In the genomic region with DNA sequence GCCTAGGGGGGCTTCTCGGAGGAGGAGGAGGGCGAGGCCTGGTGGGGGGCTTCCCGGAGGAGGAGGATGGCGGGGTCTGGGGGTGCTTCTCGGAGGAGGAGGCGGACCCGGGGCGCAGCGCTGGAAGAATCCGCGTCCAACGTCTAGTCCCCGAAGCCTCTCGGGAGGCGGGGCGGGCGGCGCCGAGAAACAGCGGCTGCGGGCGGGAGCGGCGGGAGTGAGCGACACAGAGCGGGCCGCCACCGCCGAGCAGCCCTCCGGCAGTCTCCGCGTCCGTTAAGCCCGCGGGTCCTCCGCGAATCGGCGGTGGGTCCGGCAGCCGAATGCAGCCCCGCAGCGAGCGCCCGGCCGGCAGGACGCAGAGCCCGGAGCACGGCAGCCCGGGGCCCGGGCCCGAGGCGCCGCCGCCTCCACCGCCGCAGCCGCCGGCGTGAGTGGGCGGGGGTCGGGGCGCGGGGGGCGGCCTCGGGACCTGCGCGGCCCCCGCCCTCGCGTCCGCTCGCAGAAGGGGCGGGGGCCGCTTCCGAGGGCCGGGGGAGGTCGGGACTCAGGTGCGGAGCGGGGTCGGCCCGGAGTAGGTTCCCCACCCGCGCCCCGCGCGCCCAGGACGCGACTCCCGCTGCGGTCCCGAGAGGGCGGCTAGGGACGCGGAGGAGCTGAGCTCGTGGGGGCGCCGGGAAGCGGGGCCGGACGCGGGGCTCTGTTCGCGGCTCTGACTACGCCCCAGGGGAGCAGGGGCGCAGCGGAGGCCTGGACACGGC, we compare ENCODE assay signal across 8 cellular contexts. TPM values are rescaled to one million over a fixed set of nuclear protein-coding genes. Genes with fewer than 3 reads are reported as not detected.
DNase-seq lines count a peak whose midpoint lies in the region; ATAC-seq, FAIRE-seq and TF ChIP-seq lines count a peak whose summit lies in the region.

A gene (plus strand): TSS at position 214 of the 761 bp plus-strand sequence. CDS start 110 bp downstream, at position 324.

- no peak for TF ChIP-seq EP300 in A549 (IDR thresholded peaks at IDR 0.05)

- H3K56ac ChIP-seq in IMR-90 (ENCODE audit: extremely low read depth, insufficient read depth, low read length) = no peak within 1 kb of the TSS

- peak within 1 kb of the TSS; percentile 74 for H2AK5ac ChIP-seq in IMR-90 (ENCODE audit: low read depth, low read length)

- no TSS peak for BruUV-seq in IMR-90 (replicated peaks; lab: Mats Ljungman, UMichigan)

- ATAC-seq in A549 (peak; percentile 72 to 81), IMR-90 (ENCODE audit: low read depth) (peak; percentile 85), heart left ventricle (peak in 3 of 4 donors; percentile 36 to 69 (median 40)), upper lobe of right lung (peak; percentile 71)

- H2BK120ac ChIP-seq in IMR-90 (ENCODE audit: low read depth, low read length) = 0 out of 2 replicates have a peak within 1 kb of the TSS, but pooled peaks have one; percentile 54

- no peak within 1 kb of the TSS for H2BK20ac ChIP-seq in IMR-90 (ENCODE audit: low read depth, low read length)

- no peaks in the 10 kb centered on the region for H3K9me3 Mint-ChIP-seq in progenitor cell of endocrine pancreas (ENCODE audit: low read depth)

- POLR2A ChIA-PET in A549 (lab: Yijun Ruan, JAX) (no interaction called here), IMR-90 (lab: Charles Lee; ENCODE audit: unreplicated experiment) (interaction anchor here (0.6 kb wide), 1 partner anchor 391 kb away, joined by 3 read pairs; no protein-coding TSS in a partner anchor)

- peak within 1 kb of the TSS; percentile 85 for H3K4me3 Mint-ChIP-seq in progenitor cell of endocrine pancreas (ENCODE audit: low read depth)

- H3K36me3 Mint-ChIP-seq in progenitor cell of endocrine pancreas (ENCODE audit: insufficient read depth) = peaks cover 6% of the 10 kb centered on the region

- peaks cover 12 to 47% of the 10 kb centered on the region in 2 experiments for H3K79me1 ChIP-seq in IMR-90 (ENCODE audit: low read depth in 1 of 2, low read length in 2 of 2)

- TF ChIP-seq CTCF in A549 (IDR thresholded peaks at IDR 0.05) = no peak
- TF ChIP-seq CTCF in IMR-90 (conservative IDR thresholded peaks at IDR 0.05; ENCODE audit: low read depth, low read length) = no peak
- TF ChIP-seq CTCF in heart left ventricle (IDR thresholded peaks at IDR 0.05) = no peak
- no peak for TF ChIP-seq CTCF in progenitor cell of endocrine pancreas (IDR thresholded peaks at IDR 0.05; ENCODE audit: unreplicated experiment)
- no peak for TF ChIP-seq CTCF in upper lobe of right lung (IDR thresholded peaks at IDR 0.05)

- peak within 1 kb of the TSS; percentile 94 for H2AK9ac ChIP-seq in IMR-90 (replicated peaks; ENCODE audit: low read depth, low read length, poor library complexity)

- peaks cover 7% of the 10 kb centered on the region for H3K4me1 Mint-ChIP-seq in progenitor cell of endocrine pancreas (ENCODE audit: low read depth)

- H3K4me2 ChIP-seq in A549 (peak within 1 kb of the TSS; percentile 82), IMR-90 (ENCODE audit: low read depth, low read length) (peak within 1 kb of the TSS; percentile 68)

- H3K23ac ChIP-seq in IMR-90 (ENCODE audit: low read depth, low read length) = no peak within 1 kb of the TSS

- H3K27ac ChIP-seq in A549 = peak within 1 kb of the TSS; percentile 89 to 93
- H3K27ac ChIP-seq in IMR-90 (ENCODE audit: insufficient read depth, low read length) = peak within 1 kb of the TSS; percentile 71
- peak within 1 kb of the TSS in 3 of 12 donors; percentile 32 to 66 (median 49) for H3K27ac ChIP-seq in heart left ventricle
- no peak within 1 kb of the TSS for H3K27ac ChIP-seq in upper lobe of right lung

- CTCF ChIA-PET in A549 (lab: Yijun Ruan, JAX) (interaction anchor here (0.8 kb wide), 1 partner anchor 19 kb away, joined by 3 read pairs; no protein-coding TSS in a partner anchor), IMR-90 (lab: Yijun Ruan, JAX) (no interaction called here)

- H4K8ac ChIP-seq in IMR-90 (ENCODE audit: low read depth in 2 of 2, low read length in 2 of 2) = peak within 1 kb of the TSS; percentile 78 to 81; a peak in 2 of 4 replicates

- H3K27me3 Mint-ChIP-seq in progenitor cell of endocrine pancreas = no peaks in the 10 kb centered on the region

- peaks cover 34% of the 10 kb centered on the region for H3K36me3 ChIP-seq in IMR-90 (ENCODE audit: control insufficient read depth, insufficient read depth, low read length)
- H3K36me3 ChIP-seq in heart left ventricle = peaks cover 0 to 27% (median 14%) of the 10 kb centered on the region in 9 donors
- peaks cover 13% of the 10 kb centered on the region for H3K36me3 ChIP-seq in upper lobe of right lung

- peak; percentile 35; the same call in 1 of the 2 replicates for TF ChIP-seq POLR2A in A549 (IDR thresholded peaks at IDR 0.05; ENCODE audit: low read length)
- TF ChIP-seq POLR2A in IMR-90 (IDR thresholded peaks at IDR 0.05; ENCODE audit: low read depth, low read length) = no peak
- TF ChIP-seq POLR2A in heart left ventricle (IDR thresholded peaks at IDR 0.05) = peak in 1 of 2 donors; percentile 27

- H4K91ac ChIP-seq in IMR-90 (ENCODE audit: insufficient read depth, low read depth, low read length) = no peak within 1 kb of the TSS; the same call in 1 of the 2 replicates

- no peak within 1 kb of the TSS; the same call in 1 of the 2 replicates for H4K5ac ChIP-seq in IMR-90 (ENCODE audit: low read depth, low read length)

- H2AFZ ChIP-seq in IMR-90 (replicated peaks; ENCODE audit: low read length, poor library complexity) = peak within 1 kb of the TSS; percentile 89

- no peak within 1 kb of the TSS for H3K14ac ChIP-seq in IMR-90 (replicated peaks; ENCODE audit: low read depth, low read length)

- DNase-seq in A549 (ENCODE audit: low read depth in 1 of 2, low spot score in 1 of 2) (peak in 1 of 2 experiments; percentile 62), GM18507 (ENCODE audit: extremely low spot score, insufficient read length, low read depth) (peak; percentile 80), IMR-90 (peak; percentile 45), heart left ventricle (peak; percentile 66 to 89 (median 82)), progenitor cell of endocrine pancreas (ENCODE audit: low spot score, unreplicated experiment) (peak; percentile 52), upper lobe of right lung (peak; percentile 90)
- peak; percentile 57 for DNase-seq in activated naive CD8-positive, alpha-beta T cell treated with anti-CD3 and anti-CD28 coated beads, Interleukin-2, amount 50 U/mL, for 16 hours (ENCODE audit: low read depth, low spot score)

- peak within 1 kb of the TSS; percentile 40 for H2BK5ac ChIP-seq in IMR-90 (ENCODE audit: low read depth, low read length, poor library complexity, severe bottlenecking)

- H3K9me1 ChIP-seq in IMR-90 (ENCODE audit: insufficient read depth, low read length) = 0 out of 2 replicates have a peak, but pooled peaks cover 8% of the 10 kb centered on the region

- WGBS in A549 (ENCODE audit: missing lambda C conversion rate) = no CpG with 5 or more reads among the region's 108 CpGs
- WGBS in IMR-90 (ENCODE audit: extremely low coverage in 2 of 2, insufficient read length in 1 of 2), 2 experiments = 0% methylated on average over 36 of the region's 108 CpGs; no CpG with 5 or more reads in 1 of the 2 experiments
- WGBS in heart left ventricle, 4 donors = 0 to 1% (median 1%) methylated on average over 46 to 108 of the region's 108 CpGs

- in situ Hi-C loops in IMR-90 (cut with MboI; ENCODE audit: low sequenced_read_pairs) = no loop called here

- no peak within 1 kb of the TSS; the same call in 1 of the 2 replicates for H3K18ac ChIP-seq in IMR-90 (ENCODE audit: low read depth, low read length)

- H4K20me1 ChIP-seq in IMR-90 (ENCODE audit: insufficient read depth, low read length) = peaks cover 15% of the 10 kb centered on the region

- dilution Hi-C loops in IMR-90 (cut with HindIII; ENCODE audit: low sequenced_read_pairs, unreplicated experiment) = no loop called here

- intact Hi-C loops in IMR-90 (cut with micrococcal nuclease) = no loop called here
- intact Hi-C loops in T-helper 1 cell treated with Interleukin-12 subunit alpha and Interleukin-12 subunit beta and Interleukin-4 antibody, amounts not matched to agents 30 ng/mL and 1 ng/mL, for 36 hours (cut with micrococcal nuclease) = loop anchor here (1.0 to 10.0 kb wide), 3 partner anchors 54 to 551 kb away; a partner anchor contains a TSS
- intact Hi-C loops in heart left ventricle (cut with DNase I) = loop anchor here in 1 of 10 donors (10.0 kb wide), 1 partner anchor 56 kb away; no protein-coding TSS in a partner anchor
- intact Hi-C loops in upper lobe of right lung (cut with DNase I) = loop anchor here (10.0 kb wide), 1 partner anchor 56 kb away; no protein-coding TSS in a partner anchor

- peak within 1 kb of the TSS; percentile 50; the same call in 1 of the 2 replicates for H3K4ac ChIP-seq in IMR-90 (ENCODE audit: low read depth, low read length)

- H3K9ac ChIP-seq in IMR-90 (ENCODE audit: low read depth, low read length) = peak within 1 kb of the TSS; percentile 59

- peak within 1 kb of the TSS; percentile 84 for H3K4me3 ChIP-seq in A549
- H3K4me3 ChIP-seq in IMR-90 (ENCODE audit: insufficient read depth, low read depth, low read length) = peak within 1 kb of the TSS; percentile 91
- peak within 1 kb of the TSS; percentile 83 to 100 (median 95) for H3K4me3 ChIP-seq in heart left ventricle
- H3K4me3 ChIP-seq in upper lobe of right lung = peak within 1 kb of the TSS; percentile 100

- H3K4me1 ChIP-seq in A549 = peaks cover 13% of the 10 kb centered on the region
- H3K4me1 ChIP-seq in IMR-90 (ENCODE audit: control insufficient read depth, insufficient read depth, low read length) = peaks cover 10% of the 10 kb centered on the region
- peaks cover 0 to 34% (median 22%) of the 10 kb centered on the region in 12 donors for H3K4me1 ChIP-seq in heart left ventricle
- peaks cover 21% of the 10 kb centered on the region for H3K4me1 ChIP-seq in upper lobe of right lung

- no peaks in the 10 kb centered on the region for H3K9me3 ChIP-seq in A549
- no peaks in the 10 kb centered on the region for H3K9me3 ChIP-seq in IMR-90 (ENCODE audit: control insufficient read depth, insufficient read depth, low read length)
- H3K9me3 ChIP-seq in heart left ventricle = no peaks in the 10 kb centered on the region
- H3K9me3 ChIP-seq in upper lobe of right lung = no peaks in the 10 kb centered on the region

- FAIRE-seq in A549 (lab: Jason Lieb, UNC) (no peak), GM18507 (lab: Jason Lieb, UNC) (peak; percentile 73)

- H2BK15ac ChIP-seq in IMR-90 (ENCODE audit: low read depth, low read length) = no peak within 1 kb of the TSS; the same call in 2 of the 3 replicates

- H3K27ac Mint-ChIP-seq in progenitor cell of endocrine pancreas = no peak within 1 kb of the TSS

- no peaks in the 10 kb centered on the region for H3K27me3 ChIP-seq in IMR-90 (ENCODE audit: control insufficient read depth, insufficient read depth, low read length)
- no peaks in the 10 kb centered on the region for H3K27me3 ChIP-seq in heart left ventricle
- H3K27me3 ChIP-seq in upper lobe of right lung = no peaks in the 10 kb centered on the region

- TF ChIP-seq RAD21 in A549 (conservative IDR thresholded peaks at IDR 0.05 in 1 of 2, IDR thresholded peaks at IDR 0.05 in 1 of 2) (no peak), IMR-90 (IDR thresholded peaks at IDR 0.05; ENCODE audit: low read length) (no peak)

RNA-seq across cellular contexts. Expression of the gene that starts here (rescaled TPM):
- polyA plus RNA-seq in A549 (2011; rRNA removed) = 5.7 and 8.5 TPM in 2 replicates
- 24.0 and 29.4 TPM in 2 replicates for polyA plus RNA-seq in A549 (2012; cell fraction: cytosol; rRNA removed)
- 322 and 395 TPM in 2 replicates for polyA plus RNA-seq in A549 (2012; cell fraction: nucleus; rRNA removed)
- polyA plus RNA-seq in A549 (2017; fragmentation: RNase III; extraction: RNeasy Plus Mini Kit Qiagen cat#74134 plus additional on column Dnase treatment) = 17.9 to 21.6 TPM (median 18.7 TPM) in 3 replicates
- polyA minus RNA-seq in A549 (2011; rRNA and poly(A)+ RNA removed) = 1.9 and 2.5 TPM in 2 replicates
- 3.4 and 3.6 TPM in 2 replicates for total RNA-seq in IMR-90 (2012; rRNA removed)
- 41.0 and 50.7 TPM in 2 replicates for polyA plus RNA-seq in IMR-90 (2012; rRNA removed)
- 14.1 and 16.5 TPM in 2 replicates for polyA plus RNA-seq in IMR-90 (2012; cell fraction: cytosol; rRNA removed)
- 305 and 1,032 TPM in 2 replicates for polyA plus RNA-seq in IMR-90 (2012; cell fraction: nucleus; rRNA removed; ENCODE audit: low replicate concordance)
- 26.0 and 28.3 TPM in 2 replicates for total RNA-seq in T-helper 1 cell treated with Interleukin-12 subunit alpha and Interleukin-12 subunit beta and Interleukin-4 antibody, amounts not matched to agents 30 ng/mL and 1 ng/mL, for 36 hours
- 1 to 10 TPM; 1.6 to 6.8 (median 4.7) TPM for total RNA-seq in heart left ventricle
- polyA plus RNA-seq in heart left ventricle = 1 to 10 TPM; 5.4 to 5.5 TPM
- 45.3 and 47.5 TPM in 2 replicates for total RNA-seq in progenitor cell of endocrine pancreas
- total RNA-seq in upper lobe of right lung = 17.0 TPM
